In genomic region chrX:41180194-41180902, GRCh38 we compare ENCODE assay signal across 8 cellular contexts.
A peak's percentile ranks its signal among the peaks of the same experiment; 100 is the strongest.
DNase-seq lines count a peak whose midpoint lies in the region; ATAC-seq and TF ChIP-seq lines count a peak whose summit lies in the region.

No MANE protein-coding gene starts in this region.

- H2AFZ ChIP-seq in Loucy (ENCODE audit: low read length): no peak overlapping the region

- intact Hi-C loops in ascending aorta (cut with DNase I): no loop called here

- H3K27ac ChIP-seq in ascending aorta: no peak overlapping the region

- H4K20me1 ChIP-seq in Loucy (ENCODE audit: insufficient read depth, low read length, poor library complexity, severe bottlenecking): no peaks in the 10 kb centered on the region

- H3K4me1 ChIP-seq in Loucy (ENCODE audit: insufficient read depth, low read length, poor library complexity, severe bottlenecking) (peaks cover 7% of the 10 kb centered on the region), ascending aorta (peaks cover 0 to 3% of the 10 kb centered on the region in 2 donors)

- H3K9me2 ChIP-seq in Loucy (replicated peaks; ENCODE audit: low read depth, low read length): no peaks in the 10 kb centered on the region

- H3K36me3 ChIP-seq in Loucy (ENCODE audit: insufficient read depth, low read length) (peaks cover 24% of the 10 kb centered on the region; the same call in 1 of the 2 replicates), ascending aorta (peaks cover 7 to 14% of the 10 kb centered on the region in 2 donors)

- H3F3A ChIP-seq in Loucy (ENCODE audit: low read depth): no peaks in the 10 kb centered on the region; the same call in 1 of the 2 replicates

- TF ChIP-seq CTCF in Loucy (conservative IDR thresholded peaks at IDR 0.05; ENCODE audit: low read length) (peak; percentile 68), ascending aorta (IDR thresholded peaks at IDR 0.05) (peak; percentile 15 to 79 (median 78))

- DNase-seq in EL (peak; percentile 47), T follicular helper cell (ENCODE audit: low read depth) (peak; percentile 37), ascending aorta (ENCODE audit: low spot score in 2 of 2) (peak in 1 of 2 donors; percentile 74), iPS-NIHi11 (ENCODE audit: low spot score) (peak; percentile 40), mesenteric fat pad (ENCODE audit: low spot score) (no peak)
- DNase-seq in stimulated activated CD4-positive, alpha-beta T cell treated with anti-CD3 and anti-CD28 coated beads, Interleukin-1b, Interleukin-23, amount 100 ng/mL, for 24 hours (ENCODE audit: low read depth in 4 of 4, low spot score in 1 of 4): peak in 3 of 4 experiments; percentile 6 to 10 (median 7)

- H3K9ac ChIP-seq in Loucy (ENCODE audit: low read depth, low read length, poor library complexity, severe bottlenecking): no peak overlapping the region

- no peak overlapping the region for H3K4me3 ChIP-seq in Loucy (ENCODE audit: low read length, poor library complexity, severe bottlenecking)
- no peak overlapping the region for H3K4me3 ChIP-seq in ascending aorta

- H3K27me3 ChIP-seq in Loucy (ENCODE audit: insufficient read depth, low read length, poor library complexity, severe bottlenecking) (no peaks in the 10 kb centered on the region), ascending aorta (no peaks in the 10 kb centered on the region)

- H3K9me3 ChIP-seq in Loucy (ENCODE audit: insufficient read depth, low read depth, low read length): no peaks in the 10 kb centered on the region
- no peaks in the 10 kb centered on the region for H3K9me3 ChIP-seq in ascending aorta

- peak; percentile 49 for ATAC-seq in GM21515 (IDR thresholded peaks at IDR 0.05; ENCODE audit: unreplicated experiment)

- no peaks in the 10 kb centered on the region for H3K79me2 ChIP-seq in Loucy (ENCODE audit: insufficient read depth, low read length)

- peak overlapping the region; percentile 55 for H3K4me2 ChIP-seq in Loucy (ENCODE audit: low read depth, low read length, poor library complexity, severe bottlenecking)
